Comparison of ENCODE assay signal across 5 cellular contexts in genomic region chr17:46566980-46567379, GRCh38. TPM values are rescaled to one million over a fixed set of nuclear protein-coding genes. Genes with fewer than 3 reads are reported as not detected.
A peak's percentile ranks its signal among the peaks of the same experiment; 100 is the strongest.
DNase-seq lines count a peak whose midpoint lies in the region; ATAC-seq, FAIRE-seq and TF ChIP-seq lines count a peak whose summit lies in the region.
"Not testable (repeated sequence)": the region's sequence is repeated elsewhere in the genome, so short reads cannot be mapped to it uniquely, and the experiment has no call there.

No MANE protein-coding gene starts in this region.

- not testable (repeated sequence) for H3K4me3 Mint-ChIP-seq in activated T-helper 17 cell treated with anti-CD3 and anti-CD28 coated beads, Interleukin-2, amount 50 U/mL, for 72 hours; stimulated activated effector memory CD8-positive, alpha-beta T cell treated with anti-CD3 and anti-CD28 coated beads, Interleukin-12 subunit alpha, Interleukin-12 subunit beta, amount 100 ng/mL, for 72 hours; stimulated activated naive CD8-positive, alpha-beta T cell treated with anti-CD3 and anti-CD28 coated beads, Interleukin-15, amount 100 ng/mL, for 72 hours

- not testable (repeated sequence) for DNase-seq in GM12891 (ENCODE audit: insufficient read length, low spot score); H54 (ENCODE audit: insufficient read length, low spot score); stimulated activated effector memory CD8-positive, alpha-beta T cell treated with anti-CD3 and anti-CD28 coated beads, Interleukin-12 subunit alpha, Interleukin-12 subunit beta, amount 100 ng/mL, for 72 hours (ENCODE audit: low spot score in 2 of 2); stimulated activated naive CD8-positive, alpha-beta T cell treated with anti-CD3 and anti-CD28 coated beads, Interleukin-15, amount 100 ng/mL, for 72 hours

- TF ChIP-seq POLR2A in GM12891 (IDR thresholded peaks at IDR 0.05; ENCODE audit: low read depth, low read length); H54 (IDR thresholded peaks at IDR 0.05; ENCODE audit: low read depth, low read length): not testable (repeated sequence)

- not testable (repeated sequence) for H3K9me3 Mint-ChIP-seq in activated T-helper 17 cell treated with anti-CD3 and anti-CD28 coated beads, Interleukin-2, amount 50 U/mL, for 72 hours; stimulated activated effector memory CD8-positive, alpha-beta T cell treated with anti-CD3 and anti-CD28 coated beads, Interleukin-12 subunit alpha, Interleukin-12 subunit beta, amount 100 ng/mL, for 72 hours; stimulated activated naive CD8-positive, alpha-beta T cell treated with anti-CD3 and anti-CD28 coated beads, Interleukin-15, amount 100 ng/mL, for 72 hours

- FAIRE-seq in GM12891 (lab: Jason Lieb, UNC) (peak; percentile 59), H54 (lab: Jason Lieb, UNC) (peak; percentile 64)

- not testable (repeated sequence) for H3K27ac Mint-ChIP-seq in activated T-helper 17 cell treated with anti-CD3 and anti-CD28 coated beads, Interleukin-2, amount 50 U/mL, for 72 hours; stimulated activated effector memory CD8-positive, alpha-beta T cell treated with anti-CD3 and anti-CD28 coated beads, Interleukin-12 subunit alpha, Interleukin-12 subunit beta, amount 100 ng/mL, for 72 hours; stimulated activated naive CD8-positive, alpha-beta T cell treated with anti-CD3 and anti-CD28 coated beads, Interleukin-15, amount 100 ng/mL, for 72 hours

- H3K36me3 Mint-ChIP-seq in activated T-helper 17 cell treated with anti-CD3 and anti-CD28 coated beads, Interleukin-2, amount 50 U/mL, for 72 hours (ENCODE audit: low read depth); stimulated activated effector memory CD8-positive, alpha-beta T cell treated with anti-CD3 and anti-CD28 coated beads, Interleukin-12 subunit alpha, Interleukin-12 subunit beta, amount 100 ng/mL, for 72 hours: not testable (repeated sequence)

- not testable (repeated sequence) for H3K4me1 Mint-ChIP-seq in activated T-helper 17 cell treated with anti-CD3 and anti-CD28 coated beads, Interleukin-2, amount 50 U/mL, for 72 hours; stimulated activated effector memory CD8-positive, alpha-beta T cell treated with anti-CD3 and anti-CD28 coated beads, Interleukin-12 subunit alpha, Interleukin-12 subunit beta, amount 100 ng/mL, for 72 hours; stimulated activated naive CD8-positive, alpha-beta T cell treated with anti-CD3 and anti-CD28 coated beads, Interleukin-15, amount 100 ng/mL, for 72 hours

- H3K27me3 Mint-ChIP-seq in activated T-helper 17 cell treated with anti-CD3 and anti-CD28 coated beads, Interleukin-2, amount 50 U/mL, for 72 hours; stimulated activated naive CD8-positive, alpha-beta T cell treated with anti-CD3 and anti-CD28 coated beads, Interleukin-15, amount 100 ng/mL, for 72 hours: not testable (repeated sequence)

- ATAC-seq in activated T-helper 17 cell treated with anti-CD3 and anti-CD28 coated beads, Interleukin-2, amount 50 U/mL, for 72 hours (replicated peaks): peak; percentile 59
- ATAC-seq in stimulated activated effector memory CD8-positive, alpha-beta T cell treated with anti-CD3 and anti-CD28 coated beads, Interleukin-12 subunit alpha, Interleukin-12 subunit beta, amount 100 ng/mL, for 72 hours: peak; percentile 55
- ATAC-seq in stimulated activated naive CD8-positive, alpha-beta T cell treated with anti-CD3 and anti-CD28 coated beads, Interleukin-15, amount 100 ng/mL, for 72 hours: peak; percentile 65

RNA-seq across cellular contexts. Expression of gene ARL17A, which starts 12.5 kb away (rescaled TPM):
- 7.7 TPM for polyA plus RNA-seq in GM12891 (2012; ENCODE audit: low read depth, missing spikeins)
- total RNA-seq in activated T-helper 17 cell treated with anti-CD3 and anti-CD28 coated beads, Interleukin-2, amount 50 U/mL, for 72 hours: 10 to 100 TPM; 18.1 to 38.6 TPM

RNA-seq across cellular contexts. Expression of gene NSF, which starts 23.5 kb away (rescaled TPM):
- 14.6 TPM for polyA plus RNA-seq in GM12891 (2012; ENCODE audit: low read depth, missing spikeins)
- 10 to 100 TPM; 35.0 to 45.1 TPM for total RNA-seq in activated T-helper 17 cell treated with anti-CD3 and anti-CD28 coated beads, Interleukin-2, amount 50 U/mL, for 72 hours

RNA-seq across cellular contexts. Expression of gene LRRC37A2, which starts 54.7 kb away (rescaled TPM):
- 7.1 TPM for polyA plus RNA-seq in GM12891 (2012; ENCODE audit: low read depth, missing spikeins)
- total RNA-seq in activated T-helper 17 cell treated with anti-CD3 and anti-CD28 coated beads, Interleukin-2, amount 50 U/mL, for 72 hours: 1 to 10 TPM; 5.9 to 9.3 TPM
